In genomic region chrX:10619311-10620015, GRCh38 we compare ENCODE assay signal across 9 cellular contexts. TPM values are rescaled to one million over a fixed set of nuclear protein-coding genes. Genes with fewer than 3 reads are reported as not detected.
DNase-seq lines count a peak whose midpoint lies in the region; ATAC-seq, FAIRE-seq and TF ChIP-seq lines count a peak whose summit lies in the region.
"Had no signal": no experiment of that assay in that cellular context is flagged by ENCODE, and none has a peak within 500 bp of the region (broad histone marks: within the 10 kb centered on the region; RNA-seq: fewer than 3 reads in every experiment).

No MANE protein-coding gene starts in this region.

- TF ChIP-seq POLR2A in HepG2 (IDR thresholded peaks at IDR 0.05; ENCODE audit: insufficient read depth in 1 of 2, low read depth in 2 of 2, low read length in 2 of 2), result no peak
- no peak for TF ChIP-seq POLR2A in right lobe of liver (IDR thresholded peaks at IDR 0.05)
- no peak for TF ChIP-seq POLR2A in GM12892 (IDR thresholded peaks at IDR 0.05; ENCODE audit: low read depth, low read length)

- FAIRE-seq in HepG2 (lab: Jason Lieb, UNC) (no peak), GM12892 (lab: Jason Lieb, UNC) (no peak)
- FAIRE-seq: G401.6 had no signal

- TF ChIP-seq EP300 in HepG2 (IDR thresholded peaks at IDR 0.05; ENCODE audit: low read depth in 2 of 2, low read length in 2 of 2) (no peak), HepG2 (CRISPR knock-in tag; IDR thresholded peaks at IDR 0.05; ENCODE audit: borderline replicate concordance) (no peak)

- no peak overlapping the region for H2AFZ ChIP-seq in HepG2 (ENCODE audit: low read length)

- H3K9me3 ChIP-seq in liver (ENCODE audit: control insufficient read depth in 4 of 4, low read length in 3 of 4) (no peaks in the 10 kb centered on the region), HepG2 (ENCODE audit: low read length) (no peaks in the 10 kb centered on the region), right lobe of liver (no peaks in the 10 kb centered on the region)

- H3K9ac ChIP-seq in liver (ENCODE audit: low read depth in 1 of 2, low read length in 2 of 2), result peak overlapping the region; percentile 42 to 63
- no peak overlapping the region for H3K9ac ChIP-seq in HepG2 (ENCODE audit: insufficient read depth, low read depth, low read length)

- H3K36me3 ChIP-seq in liver (ENCODE audit: control insufficient read depth in 4 of 4, insufficient read depth in 3 of 4, low read depth in 1 of 4, low read length in 3 of 4) (no peaks in the 10 kb centered on the region), HepG2 (replicated peaks in 1 of 2; ENCODE audit: control insufficient read depth in 1 of 2, insufficient read depth in 2 of 2, low read length in 2 of 2) (no peaks in the 10 kb centered on the region), right lobe of liver (no peaks in the 10 kb centered on the region), urinary bladder (ENCODE audit: insufficient read depth) (no peaks in the 10 kb centered on the region)

- no peak overlapping the region for H3K4me2 ChIP-seq in HepG2 (ENCODE audit: low read depth, low read length)

- H3K4me3 ChIP-seq in liver (ENCODE audit: low read depth in 1 of 3, low read length in 3 of 3), result peak overlapping the region; percentile 66 to 72 (median 69)
- H3K4me3 ChIP-seq in HepG2 (replicated peaks in 1 of 3; ENCODE audit: insufficient read depth in 1 of 3, low read depth in 2 of 3, low read length in 3 of 3), result no peak overlapping the region
- peak overlapping the region; percentile 71 for H3K4me3 ChIP-seq in astrocyte of the spinal cord (ENCODE audit: low read depth, low read length)
- peak overlapping the region; percentile 46 to 56 (median 53) for H3K4me3 ChIP-seq in right lobe of liver
- peak overlapping the region; percentile 45 for H3K4me3 ChIP-seq in urinary bladder (ENCODE audit: low read depth, low read length)

- no peaks in the 10 kb centered on the region for H4K20me1 ChIP-seq in HepG2 (ENCODE audit: insufficient read depth, low read length)

- peaks cover 0 to 11% (median 3%) of the 10 kb centered on the region in 4 donors for H3K4me1 ChIP-seq in liver (ENCODE audit: control insufficient read depth in 4 of 4, insufficient read depth in 4 of 4, low read length in 3 of 4)
- H3K4me1 ChIP-seq in HepG2 (ENCODE audit: insufficient read depth, low read length), result no peaks in the 10 kb centered on the region
- H3K4me1 ChIP-seq in right lobe of liver, result no peaks in the 10 kb centered on the region
- no peaks in the 10 kb centered on the region for H3K4me1 ChIP-seq in urinary bladder (ENCODE audit: insufficient read depth)

- 2% methylated on average over 12 of the region's 12 CpGs for WGBS in liver
- WGBS in HepG2 (ENCODE audit: low lambda C conversion rate), result no CpG with 5 or more reads among the region's 12 CpGs
- WGBS in right lobe of liver (ENCODE audit: insufficient coverage, low coverage, low lambda C conversion rate, missing lambda C conversion rate), result 18% methylated on average over 12 of the region's 12 CpGs
- whole genome bisulfite sequencing in urinary bladder, result under 1% methylated on average over 12 of the region's 12 CpGs

- TF ChIP-seq RAD21 in liver (IDR thresholded peaks at IDR 0.05) (no peak), HepG2 (CRISPR knock-in tag; IDR thresholded peaks at IDR 0.05) (no peak)

- CTCF ChIA-PET in HepG2 (lab: Yijun Ruan, JAX; ENCODE audit: low intra/inter-chr PET ratio, low total read pairs), result no interaction called here

- BruUV-seq in HepG2 (replicated peaks; lab: Mats Ljungman, UMichigan), result no TSS peak

- no peaks in the 10 kb centered on the region for H3K27me3 ChIP-seq in liver (ENCODE audit: control insufficient read depth in 4 of 4, insufficient read depth in 4 of 4, low read length in 3 of 4)
- no peaks in the 10 kb centered on the region for H3K27me3 ChIP-seq in HepG2 (ENCODE audit: control insufficient read depth in 1 of 2, insufficient read depth in 2 of 2, low read length in 2 of 2)
- H3K27me3 ChIP-seq in right lobe of liver, result no peaks in the 10 kb centered on the region

- no peaks in the 10 kb centered on the region for H3K79me2 ChIP-seq in HepG2 (ENCODE audit: insufficient read depth, low read length)

- no peak for TF ChIP-seq CTCF in liver (IDR thresholded peaks at IDR 0.05; ENCODE audit: low read depth, low read length, missing input control)
- TF ChIP-seq CTCF in HepG2 (CRISPR knock-in tag; IDR thresholded peaks at IDR 0.05), result no peak
- no peak for TF ChIP-seq CTCF in astrocyte of the spinal cord (IDR thresholded peaks at IDR 0.05; ENCODE audit: low read depth, low read length)
- no peak for TF ChIP-seq CTCF in right lobe of liver (IDR thresholded peaks at IDR 0.05)

- in situ Hi-C loops in HepG2 (cut with HindIII; ENCODE audit: extremely low pct_ligation_motif_present, low pct_unique_long_range_greater_than_20kb) (no loop called here), astrocyte of the spinal cord (cut with HindIII; ENCODE audit: low sequenced_read_pairs) (no loop called here)

- POLR2A ChIA-PET in HepG2 (lab: Yijun Ruan, JAX), result no interaction called here

- intact Hi-C loops in HepG2 (cut with micrococcal nuclease; ENCODE audit: unreplicated experiment), result no loop called here
- intact Hi-C loops in right lobe of liver (cut with DNase I), result no loop called here

- DNase-seq in HepG2 (ENCODE audit: low spot score) (no peak), astrocyte of the spinal cord (ENCODE audit: low read depth, low spot score) (no peak), right lobe of liver (no peak), GM12892 (ENCODE audit: insufficient read length) (no peak), NCI-H2107 (lab: John Stamatoyannopoulos, UW) (no peak), GF-D8 (lab: John Stamatoyannopoulos, UW) (no peak)

- ATAC-seq in HepG2, result no peak
- peak; percentile 15 to 40 (median 30) for ATAC-seq in right lobe of liver

- H3K27ac ChIP-seq in liver (ENCODE audit: low read depth in 1 of 2, low read length in 2 of 2) (peak overlapping the region; percentile 59 to 67), HepG2 (ENCODE audit: extremely low read length, insufficient read depth, low read length) (no peak overlapping the region), right lobe of liver (peak overlapping the region; percentile 41 to 73 (median 53)), urinary bladder (ENCODE audit: low read depth) (no peak overlapping the region)

TF ChIP-seq in liver, 16 proteins besides CTCF, POLR2A, EP300 and RAD21:
- TF ChIP-seq FOXA2 (IDR thresholded peaks at IDR 0.05) (no peak), TAF1 (conservative IDR thresholded peaks at IDR 0.05) (no peak), YY1 (IDR thresholded peaks at IDR 0.05) (no peak), GABPA (IDR thresholded peaks at IDR 0.05 in 1 of 2, conservative IDR thresholded peaks at IDR 0.05 in 1 of 2) (no peak)

TF ChIP-seq in HepG2, 621 proteins besides CTCF, POLR2A, EP300 and RAD21 (continues in another document):
- TF ChIP-seq DNMT1 (CRISPR knock-in tag; IDR thresholded peaks at IDR 0.05) (no peak), ZNF558 (CRISPR knock-in tag; IDR thresholded peaks at IDR 0.05; ENCODE audit: borderline replicate concordance) (no peak), ZSCAN22 (CRISPR knock-in tag; IDR thresholded peaks at IDR 0.05) (no peak), SP4 (CRISPR knock-in tag; IDR thresholded peaks at IDR 0.05) (no peak), ZNF850 (CRISPR knock-in tag; conservative IDR thresholded peaks at IDR 0.05) (no peak), ZNF562 (CRISPR knock-in tag; IDR thresholded peaks at IDR 0.05; ENCODE audit: borderline replicate concordance) (no peak)
- TF ChIP-seq, protein P1, sequence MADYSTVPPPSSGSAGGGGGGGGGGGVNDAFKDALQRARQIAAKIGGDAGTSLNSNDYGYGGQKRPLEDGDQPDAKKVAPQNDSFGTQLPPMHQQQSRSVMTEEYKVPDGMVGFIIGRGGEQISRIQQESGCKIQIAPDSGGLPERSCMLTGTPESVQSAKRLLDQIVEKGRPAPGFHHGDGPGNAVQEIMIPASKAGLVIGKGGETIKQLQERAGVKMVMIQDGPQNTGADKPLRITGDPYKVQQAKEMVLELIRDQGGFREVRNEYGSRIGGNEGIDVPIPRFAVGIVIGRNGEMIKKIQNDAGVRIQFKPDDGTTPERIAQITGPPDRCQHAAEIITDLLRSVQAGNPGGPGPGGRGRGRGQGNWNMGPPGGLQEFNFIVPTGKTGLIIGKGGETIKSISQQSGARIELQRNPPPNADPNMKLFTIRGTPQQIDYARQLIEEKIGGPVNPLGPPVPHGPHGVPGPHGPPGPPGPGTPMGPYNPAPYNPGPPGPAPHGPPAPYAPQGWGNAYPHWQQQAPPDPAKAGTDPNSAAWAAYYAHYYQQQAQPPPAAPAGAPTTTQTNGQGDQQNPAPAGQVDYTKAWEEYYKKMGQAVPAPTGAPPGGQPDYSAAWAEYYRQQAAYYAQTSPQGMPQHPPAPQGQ (CRISPR knock-in tag; IDR thresholded peaks at IDR 0.05; ENCODE audit: borderline replicate concordance), result no peak

RNA-seq across cellular contexts. Expression of gene MID1, which starts 0.9 kb away (rescaled TPM):
- total RNA-seq in liver (1 to 10 TPM; 4.0 to 7.9 TPM), HepG2 (2016; rRNA removed; fragmentation: Illumina TruSeq; extraction: Trizol) (0.86 and 1.2 TPM in 2 replicates), right lobe of liver (1 to 10 TPM; 2.2 to 10.0 (median 4.6) TPM), urinary bladder (47.3 TPM)
- polyA plus RNA-seq in liver (1 to 10 TPM; 1.8 to 4.4 TPM), HepG2 (2011; rRNA removed) (1.1 and 1.2 TPM in 2 replicates), urinary bladder (12.0 TPM)
- 1.5 TPM in 2 replicates for total RNA-seq in HepG2 (2016; cell fraction: cytosol; rRNA removed; fragmentation: Illumina TruSeq; extraction: Trizol; ENCODE audit: low read depth)
- 1.00 and 1.2 TPM in 2 replicates for total RNA-seq in HepG2 (2016; cell fraction: insoluble cytoplasmic fraction; rRNA removed; fragmentation: Illumina TruSeq; extraction: Trizol)
- 1.4 and 1.7 TPM in 2 replicates for total RNA-seq in HepG2 (2016; cell fraction: membrane; rRNA removed; fragmentation: Illumina TruSeq; extraction: Trizol)
- 1.4 TPM in 2 replicates for total RNA-seq in HepG2 (2016; cell fraction: nucleus; rRNA removed; fragmentation: Illumina TruSeq; extraction: Trizol)
- polyA plus RNA-seq in HepG2 (2011; cell fraction: cytosol; rRNA removed), result 0.85 and 1.0 TPM in 2 replicates
- polyA plus RNA-seq in HepG2 (2011; cell fraction: nucleus; rRNA removed), result 2.2 and 2.4 TPM in 2 replicates
- 1.1 and 1.6 TPM in 2 replicates for polyA plus RNA-seq in HepG2 (2012)
- 0.11 and 0.16 TPM in 2 replicates for polyA plus RNA-seq in HepG2 (2016; cell fraction: cytosol; fragmentation: Illumina TruSeq; extraction: Trizol; ENCODE audit: low read depth)
- polyA plus RNA-seq in HepG2 (2016; cell fraction: insoluble cytoplasmic fraction; fragmentation: Illumina TruSeq; extraction: Trizol; ENCODE audit: low read depth), result 0.65 and 0.91 TPM in 2 replicates
- polyA plus RNA-seq in HepG2 (2016; cell fraction: membrane; fragmentation: Illumina TruSeq; extraction: Trizol; ENCODE audit: low read depth), result 0.37 and 0.44 TPM in 2 replicates
- 1.5 and 2.3 TPM in 2 replicates for polyA plus RNA-seq in HepG2 (2016; cell fraction: nucleus; fragmentation: Illumina TruSeq; extraction: Trizol; ENCODE audit: insufficient read depth, low read depth)
- 9.5 and 48.9 TPM in 2 replicates for polyA minus RNA-seq in HepG2 (2011; rRNA and poly(A)+ RNA removed; ENCODE audit: low replicate concordance)
- polyA minus RNA-seq in HepG2 (2011; cell fraction: cytosol; rRNA and poly(A)+ RNA removed), result 1.5 and 1.6 TPM in 2 replicates
- polyA minus RNA-seq in HepG2 (2011; cell fraction: nucleus; rRNA and poly(A)+ RNA removed), result 2.5 and 2.6 TPM in 2 replicates
- polyA plus RNA-seq in GM12892 (2012; ENCODE audit: missing spikeins), result 0.19 TPM

Comparison
In these comparisons a context has a peak if more than half of its experiments do, and no peak if none do; other contexts are left out.
1. H3K27ac ChIP-seq: peak in liver (2 of 2) and right lobe of liver (3 of 3); none in HepG2 (single experiment) and urinary bladder (single experiment).
2. H3K4me3 ChIP-seq: peak in liver (3 of 3), astrocyte of the spinal cord (single experiment), right lobe of liver (3 of 3) and urinary bladder (single experiment); none in HepG2 (0 of 3).